ENCODE assay signal across 24 cellular contexts in genomic region chr19:10255358-10255757, GRCh38. TPM values are rescaled to one million over a fixed set of nuclear protein-coding genes. Genes with fewer than 3 reads are reported as not detected.
"Had no signal": no experiment of that assay in that cellular context is flagged by ENCODE, and none has a peak within 500 bp of the region (broad histone marks: within the 10 kb centered on the region; RNA-seq: fewer than 3 reads in every experiment).

No MANE protein-coding gene starts in this region.

- H3K27me3 ChIP-seq: heart right ventricle, pancreas, tibial nerve had no signal

- H3K27me3 Mint-ChIP-seq: activated CD8-positive, alpha-beta memory T cell treated with anti-CD3 and anti-CD28 coated beads, Interleukin-2, amount 10 ng/mL, durations not matched to agents 7 days and 5 days; activated naive CD8-positive, alpha-beta T cell treated with anti-CD3 and anti-CD28 coated beads, Interleukin-2, amount 10 ng/mL, durations not matched to agents 7 days and 5 days; activated T-helper 17 cell treated with anti-CD3 and anti-CD28 coated beads, Interleukin-2, amount 50 U/mL, for 72 hours; memory B cell; natural killer cell treated with Interleukin-12 subunit alpha and Interleukin-12 subunit beta and Interleukin-15 and Interleukin-18, amount 100 ng/mL, for 72 hours; T-cell had no signal

- H3K27ac Mint-ChIP-seq: activated CD8-positive, alpha-beta memory T cell treated with anti-CD3 and anti-CD28 coated beads, Interleukin-2, amount 10 ng/mL, durations not matched to agents 7 days and 5 days; activated naive CD8-positive, alpha-beta T cell treated with anti-CD3 and anti-CD28 coated beads, Interleukin-2, amount 10 ng/mL, durations not matched to agents 7 days and 5 days; activated T-helper 17 cell treated with anti-CD3 and anti-CD28 coated beads, Interleukin-2, amount 50 U/mL, for 72 hours; memory B cell; natural killer cell treated with Interleukin-12 subunit alpha and Interleukin-12 subunit beta and Interleukin-15 and Interleukin-18, amount 100 ng/mL, for 72 hours; T-cell; T-helper 2 cell treated with Interferon-gamma antibody and Interleukin-4, amounts not matched to agents 5 μg/mL and 100 μg/mL, for 36 hours had no signal

- H3K4me3 Mint-ChIP-seq: activated CD8-positive, alpha-beta memory T cell treated with anti-CD3 and anti-CD28 coated beads, Interleukin-2, amount 10 ng/mL, durations not matched to agents 7 days and 5 days; activated naive CD8-positive, alpha-beta T cell treated with anti-CD3 and anti-CD28 coated beads, Interleukin-2, amount 10 ng/mL, durations not matched to agents 7 days and 5 days; activated T-helper 17 cell treated with anti-CD3 and anti-CD28 coated beads, Interleukin-2, amount 50 U/mL, for 72 hours; memory B cell; natural killer cell treated with Interleukin-12 subunit alpha and Interleukin-12 subunit beta and Interleukin-15 and Interleukin-18, amount 100 ng/mL, for 72 hours; T-cell; T-helper 2 cell treated with Interferon-gamma antibody and Interleukin-4, amounts not matched to agents 5 μg/mL and 100 μg/mL, for 36 hours had no signal

- H3K9me3 ChIP-seq: heart right ventricle, pancreas, psoas muscle, tibial nerve had no signal

- H3K9me3 Mint-ChIP-seq: activated naive CD8-positive, alpha-beta T cell treated with anti-CD3 and anti-CD28 coated beads, Interleukin-2, amount 10 ng/mL, durations not matched to agents 7 days and 5 days; activated T-helper 17 cell treated with anti-CD3 and anti-CD28 coated beads, Interleukin-2, amount 50 U/mL, for 72 hours; memory B cell; natural killer cell treated with Interleukin-12 subunit alpha and Interleukin-12 subunit beta and Interleukin-15 and Interleukin-18, amount 100 ng/mL, for 72 hours; T-cell; T-helper 2 cell treated with Interferon-gamma antibody and Interleukin-4, amounts not matched to agents 5 μg/mL and 100 μg/mL, for 36 hours had no signal

- DNase-seq: activated CD4-positive, alpha-beta T cell treated with anti-CD3 and anti-CD28 coated beads, Interleukin-2, amount 50 U/mL, for 4 hours; activated CD8-positive, alpha-beta memory T cell treated with anti-CD3 and anti-CD28 coated beads, Interleukin-2, amount 10 ng/mL, durations not matched to agents 7 days and 5 days; activated naive CD8-positive, alpha-beta T cell treated with anti-CD3 and anti-CD28 coated beads, Interleukin-2, amount 10 ng/mL, durations not matched to agents 7 days and 5 days; activated T-cell treated with anti-CD3 and anti-CD28 coated beads, Interleukin-2, amount 50 U/mL, for 1 hour; amygdala; cerebellar nuclear complex; foreskin fibroblast; heart right ventricle; left colon; pancreas; psoas muscle; right cardiac atrium; stimulated activated CD4-positive, alpha-beta T cell treated with anti-CD3 and anti-CD28 coated beads, Interleukin-4, amount 100 ng/mL, for 24 hours; stimulated activated naive CD8-positive, alpha-beta T cell treated with anti-CD3 and anti-CD28 coated beads, Interleukin-15, Interleukin-2, amounts not matched to agents 100 U/mL and 50 U/mL, for 24 hours; T-cell had no signal

- H3K27ac ChIP-seq: coronary artery, heart right ventricle, pancreas, psoas muscle, tibial nerve, VCaP had no signal

- ATAC-seq: activated CD4-positive, CD25-positive, alpha-beta regulatory T cell treated with anti-CD3 and anti-CD28 coated beads, Interleukin-2, amount 50 U/mL, for 24 hours; activated CD8-positive, alpha-beta memory T cell treated with anti-CD3 and anti-CD28 coated beads, Interleukin-2, amount 10 ng/mL, durations not matched to agents 7 days and 5 days; activated T-helper 17 cell treated with anti-CD3 and anti-CD28 coated beads, Interleukin-2, amount 50 U/mL, for 72 hours; heart right ventricle; left colon; natural killer cell treated with Interleukin-12 subunit alpha and Interleukin-12 subunit beta and Interleukin-15 and Interleukin-18, amount 100 ng/mL, for 72 hours; pancreas; psoas muscle; right cardiac atrium; stimulated activated naive CD8-positive, alpha-beta T cell treated with anti-CD3 and anti-CD28 coated beads, Interleukin-15, Interleukin-2, amounts not matched to agents 100 U/mL and 50 U/mL, for 24 hours; T-cell had no signal

- H3K4me3 ChIP-seq: coronary artery, heart right ventricle, pancreas, psoas muscle, tibial nerve had no signal

RNA-seq across cellular contexts. Expression of gene ICAM4, which starts 31.4 kb away (rescaled TPM):
- total RNA-seq: epithelial cell of proximal tubule had no signal

RNA-seq across cellular contexts. Expression of gene ICAM5, which starts 34.4 kb away (rescaled TPM):
- total RNA-seq: epithelial cell of proximal tubule had no signal
